ENCODE assay signal across 1 cellular context in genomic region chr12:108371801-108372344, GRCh38.
TF ChIP-seq lines count a peak whose summit lies in the region.

No MANE protein-coding gene starts in this region.

TF ChIP-seq in HepG2, 621 proteins besides CTCF, POLR2A, EP300 and RAD21 (continued from another document):
- TF ChIP-seq, protein P1, sequence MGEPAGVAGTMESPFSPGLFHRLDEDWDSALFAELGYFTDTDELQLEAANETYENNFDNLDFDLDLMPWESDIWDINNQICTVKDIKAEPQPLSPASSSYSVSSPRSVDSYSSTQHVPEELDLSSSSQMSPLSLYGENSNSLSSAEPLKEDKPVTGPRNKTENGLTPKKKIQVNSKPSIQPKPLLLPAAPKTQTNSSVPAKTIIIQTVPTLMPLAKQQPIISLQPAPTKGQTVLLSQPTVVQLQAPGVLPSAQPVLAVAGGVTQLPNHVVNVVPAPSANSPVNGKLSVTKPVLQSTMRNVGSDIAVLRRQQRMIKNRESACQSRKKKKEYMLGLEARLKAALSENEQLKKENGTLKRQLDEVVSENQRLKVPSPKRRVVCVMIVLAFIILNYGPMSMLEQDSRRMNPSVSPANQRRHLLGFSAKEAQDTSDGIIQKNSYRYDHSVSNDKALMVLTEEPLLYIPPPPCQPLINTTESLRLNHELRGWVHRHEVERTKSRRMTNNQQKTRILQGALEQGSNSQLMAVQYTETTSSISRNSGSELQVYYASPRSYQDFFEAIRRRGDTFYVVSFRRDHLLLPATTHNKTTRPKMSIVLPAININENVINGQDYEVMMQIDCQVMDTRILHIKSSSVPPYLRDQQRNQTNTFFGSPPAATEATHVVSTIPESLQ (CRISPR knock-in tag; conservative IDR thresholded peaks at IDR 0.05), result no peak
- no peak for TF ChIP-seq ZNF143 (CRISPR knock-in tag; IDR thresholded peaks at IDR 0.05)
